34 cellular contexts compared by ENCODE assay signal in genomic region chr2:200147371-200147770, GRCh38.
"Had no signal": no experiment of that assay in that cellular context is flagged by ENCODE, and none has a peak within 500 bp of the region (broad histone marks: within the 10 kb centered on the region; RNA-seq: fewer than 3 reads in every experiment).

No MANE protein-coding gene starts in this region.

- ATAC-seq: activated CD8-positive, alpha-beta T cell treated with anti-CD3 and anti-CD28 coated beads for 36 hours; activated naive CD4-positive, alpha-beta T cell treated with anti-CD3 and anti-CD28 coated beads, Interleukin-2, amount 50 U/mL, for 72 hours had no signal

- DNase-seq: activated B cell treated with CpG ODN at 0.5 μM for 24 hours; activated CD4-positive, alpha-beta memory T cell treated with anti-CD3 and anti-CD28 coated beads for 36 hours; activated CD4-positive, alpha-beta T cell treated with anti-CD3 and anti-CD28 coated beads for 4 hours; activated CD4-positive, alpha-beta T cell treated with anti-CD3 and anti-CD28 coated beads, Interleukin-2, amount 10 ng/mL, durations not matched to agents 24 days and 14 days; activated CD4-positive, alpha-beta T cell treated with anti-CD3 and anti-CD28 coated beads, Interleukin-2, amount 50 U/mL, for 1 hour; activated CD4-positive, alpha-beta T cell treated with anti-CD3 and anti-CD28 coated beads, Interleukin-2, amount 50 U/mL, for 4 hours; activated CD4-positive, CD25-positive, alpha-beta regulatory T cell treated with anti-CD3 and anti-CD28 coated beads, Interleukin-2, amount 50 U/mL, for 72 hours; activated CD8-positive, alpha-beta memory T cell treated with anti-CD3 and anti-CD28 coated beads, Interleukin-2, amount 50 U/mL, for 4 hours; activated CD8-positive, alpha-beta T cell treated with anti-CD3 and anti-CD28 coated beads for 36 hours; activated effector memory CD4-positive, alpha-beta T cell treated with Interleukin-2 at 50 U/mL for 16 hours; activated gamma-delta T cell; activated naive CD4-positive, alpha-beta T cell treated with anti-CD3 and anti-CD28 coated beads, Interleukin-2, amount 50 U/mL, for 16 hours; activated naive CD4-positive, alpha-beta T cell treated with Interleukin-2 at 50 U/mL for 16 hours; activated naive CD8-positive, alpha-beta T cell treated with anti-CD3 and anti-CD28 coated beads for 36 hours; activated T-cell treated with anti-CD3 and anti-CD28 coated beads for 4 hours; activated T-cell treated with anti-CD3 and anti-CD28 coated beads, Interleukin-2, amount 50 U/mL, for 1 hour; activated T-cell treated with anti-CD3 and anti-CD28 coated beads, Interleukin-2, amount 50 U/mL, for 48 hours; adrenal gland; amniotic stem cell; anterior cingulate cortex; caudate nucleus; cerebellar nuclear complex; T-helper 1 cell; T-helper 2 cell; T-helper 9 cell had no signal

- H3K27ac Mint-ChIP-seq: activated B cell treated with CpG ODN at 0.5 μM for 24 hours; activated CD4-positive, alpha-beta memory T cell treated with anti-CD3 and anti-CD28 coated beads for 36 hours; activated CD4-positive, alpha-beta T cell treated with anti-CD3 and anti-CD28 coated beads, Interleukin-2, amount 10 ng/mL, durations not matched to agents 24 days and 14 days; activated CD8-positive, alpha-beta T cell treated with anti-CD3 and anti-CD28 coated beads for 36 hours; activated naive CD4-positive, alpha-beta T cell treated with anti-CD3 and anti-CD28 coated beads, Interleukin-2, amount 50 U/mL, for 72 hours; activated naive CD8-positive, alpha-beta T cell treated with anti-CD3 and anti-CD28 coated beads for 36 hours; activated T-helper 2 cell treated with anti-CD3 and anti-CD28 coated beads, Interferon-gamma antibody, Interleukin-2, Interleukin-4, amounts not matched to agents 10 μg/mL and 5 μg/mL and 100 μg/mL, durations not matched to agents 14 hours and 24 hours and 36 hours; T-helper 1 cell treated with Interleukin-12 subunit alpha and Interleukin-12 subunit beta and Interleukin-4 antibody, amounts not matched to agents 30 μg/mL and 1 μg/mL, for 36 hours; T-helper 2 cell treated with Interferon-gamma antibody and Interleukin-4, amounts not matched to agents 5 μg/mL and 100 μg/mL, for 36 hours had no signal

- H3K36me3 ChIP-seq: adrenal gland, ascending aorta, cardiac muscle cell had no signal

- H3K27me3 Mint-ChIP-seq: activated B cell treated with CpG ODN at 0.5 μM for 24 hours, brain had no signal

- H3K27me3 ChIP-seq: adrenal gland, ascending aorta, cardiac muscle cell had no signal

- H3K4me3 ChIP-seq: adrenal gland, ascending aorta, cardiac muscle cell had no signal

- H3K36me3 Mint-ChIP-seq: activated CD4-positive, alpha-beta memory T cell treated with anti-CD3 and anti-CD28 coated beads for 36 hours; activated naive CD8-positive, alpha-beta T cell treated with anti-CD3 and anti-CD28 coated beads for 36 hours had no signal

- H3K4me3 Mint-ChIP-seq: activated B cell treated with CpG ODN at 0.5 μM for 24 hours; activated CD4-positive, alpha-beta memory T cell treated with anti-CD3 and anti-CD28 coated beads for 36 hours; activated CD4-positive, alpha-beta T cell treated with anti-CD3 and anti-CD28 coated beads, Interleukin-2, amount 10 ng/mL, durations not matched to agents 24 days and 14 days; activated CD8-positive, alpha-beta T cell treated with anti-CD3 and anti-CD28 coated beads for 36 hours; activated naive CD8-positive, alpha-beta T cell treated with anti-CD3 and anti-CD28 coated beads for 36 hours; brain; central memory CD8-positive, alpha-beta T cell; T-helper 1 cell treated with Interleukin-12 subunit alpha and Interleukin-12 subunit beta and Interleukin-4 antibody, amounts not matched to agents 30 μg/mL and 1 μg/mL, for 36 hours; T-helper 2 cell treated with Interferon-gamma antibody and Interleukin-4, amounts not matched to agents 5 μg/mL and 100 μg/mL, for 36 hours had no signal

- H3K4me1 ChIP-seq: adrenal gland, ascending aorta had no signal

- H3K4me1 Mint-ChIP-seq: activated B cell treated with CpG ODN at 0.5 μM for 24 hours; activated CD4-positive, alpha-beta T cell treated with anti-CD3 and anti-CD28 coated beads, Interleukin-2, amount 10 ng/mL, durations not matched to agents 24 days and 14 days; activated naive CD8-positive, alpha-beta T cell treated with anti-CD3 and anti-CD28 coated beads for 36 hours; central memory CD8-positive, alpha-beta T cell had no signal

- H3K27ac ChIP-seq: adrenal gland, ascending aorta, cardiac muscle cell, VCaP had no signal
